In genomic region chr9:134439368-134439784, GRCh38 we compare ENCODE assay signal across 17 cellular contexts.
DNase-seq lines count a peak whose midpoint lies in the region; ATAC-seq and TF ChIP-seq lines count a peak whose summit lies in the region.
"Had no signal": no experiment of that assay in that cellular context is flagged by ENCODE, and none has a peak within 500 bp of the region (broad histone marks: within the 10 kb centered on the region; RNA-seq: fewer than 3 reads in every experiment).

No MANE protein-coding gene starts in this region.

- intact Hi-C loops in left cardiac atrium (cut with DNase I), result no loop called here
- intact Hi-C loops in dendritic cell treated with granulocyte-macrophage colony-stimulating factor and Interleukin-4, amounts not matched to agents 40 ng/mL and 50 ng/mL, for 4 days (cut with micrococcal nuclease), result no loop called here

- H3K9me3 ChIP-seq in cardiac muscle cell (ENCODE audit: low read depth) (no peaks in the 10 kb centered on the region), neural progenitor cell (ENCODE audit: low read depth) (no peaks in the 10 kb centered on the region), T-helper 17 cell (ENCODE audit: control insufficient read depth, low read length, poor library complexity, severe bottlenecking) (no peaks in the 10 kb centered on the region)

- peaks cover 4% of the 10 kb centered on the region for H3F3A ChIP-seq in neural progenitor cell (ENCODE audit: low read depth)

- no peak overlapping the region for H3K9ac ChIP-seq in neural progenitor cell

- TF ChIP-seq CTCF in cardiac muscle cell (IDR thresholded peaks at IDR 0.05; ENCODE audit: low read depth, low read length) (no peak), neural progenitor cell (IDR thresholded peaks at IDR 0.05) (no peak)

- peaks cover 4% of the 10 kb centered on the region for H4K20me1 ChIP-seq in neural progenitor cell (ENCODE audit: low read depth)

- peaks cover 78% of the 10 kb centered on the region for H3K4me1 Mint-ChIP-seq in dendritic cell treated with granulocyte-macrophage colony-stimulating factor and Interleukin-4, amounts not matched to agents 40 ng/mL and 50 ng/mL, for 4 days (ENCODE audit: low read depth)
- peaks cover 44% of the 10 kb centered on the region for H3K4me1 Mint-ChIP-seq in neural progenitor cell
- H3K4me1 Mint-ChIP-seq in T-helper 17 cell, result peaks cover 11% of the 10 kb centered on the region

- no peaks in the 10 kb centered on the region for H3K27me3 ChIP-seq in cardiac muscle cell
- H3K27me3 ChIP-seq in neural progenitor cell, result no peaks in the 10 kb centered on the region

- no peak overlapping the region for H3K4me3 Mint-ChIP-seq in dendritic cell treated with granulocyte-macrophage colony-stimulating factor and Interleukin-4, amounts not matched to agents 40 ng/mL and 50 ng/mL, for 4 days
- H3K4me3 Mint-ChIP-seq in neural progenitor cell (no peak overlapping the region), T-helper 17 cell (no peak overlapping the region)

- peak overlapping the region; percentile 73 for H3K27ac Mint-ChIP-seq in dendritic cell treated with granulocyte-macrophage colony-stimulating factor and Interleukin-4, amounts not matched to agents 40 ng/mL and 50 ng/mL, for 4 days
- H3K27ac Mint-ChIP-seq in neural progenitor cell (peak overlapping the region; percentile 37), T-helper 17 cell (no peak overlapping the region)

- no peak for ATAC-seq in left cardiac atrium
- ATAC-seq in T-helper 17 cell, result no peak

- peaks cover 73% of the 10 kb centered on the region for H3K36me3 Mint-ChIP-seq in dendritic cell treated with granulocyte-macrophage colony-stimulating factor and Interleukin-4, amounts not matched to agents 40 ng/mL and 50 ng/mL, for 4 days (ENCODE audit: low read depth)
- H3K36me3 Mint-ChIP-seq in neural progenitor cell (peaks cover 6% of the 10 kb centered on the region), T-helper 17 cell (ENCODE audit: low read depth) (no peaks in the 10 kb centered on the region)

- no peaks in the 10 kb centered on the region for H3K9me3 Mint-ChIP-seq in dendritic cell treated with granulocyte-macrophage colony-stimulating factor and Interleukin-4, amounts not matched to agents 40 ng/mL and 50 ng/mL, for 4 days
- no peaks in the 10 kb centered on the region for H3K9me3 Mint-ChIP-seq in neural progenitor cell

- no peak for DNase-seq in cardiac muscle cell (ENCODE audit: low read depth in 1 of 2, low spot score in 1 of 2)
- DNase-seq in left cardiac atrium, result no peak
- DNase-seq in neural progenitor cell (ENCODE audit: low spot score), result no peak
- no peak for DNase-seq in stimulated activated CD8-positive, alpha-beta memory T cell treated with anti-CD3 and anti-CD28 coated beads, Interleukin-4, amount 100 ng/mL, for 48 hours
- no peak for DNase-seq in NCI-H2171 (lab: John Stamatoyannopoulos, UW)
- DNase-seq in T-helper 1 cell, result no peak
- no peak for DNase-seq in T-helper 17 cell
- DNase-seq: H7, Karpas-422, NCI-H1105 treated with DMSO at 0.1 percent for 48 hours, NCI-H187 treated with DMSO at 0.1 percent for 48 hours, NCI-H446 treated with DMSO at 0.1 percent for 48 hours, NCI-H774, PC-9, SHP77 treated with DMSO at 0.1 percent for 48 hours had no signal

- H3K4me1 ChIP-seq in cardiac muscle cell (ENCODE audit: low read depth) (peaks cover 31% of the 10 kb centered on the region), neural progenitor cell (peaks cover 24% of the 10 kb centered on the region)

- no peak overlapping the region for H3K4me2 ChIP-seq in neural progenitor cell
- H3K4me2 ChIP-seq: PC-9 had no signal

- H3K79me2 ChIP-seq in neural progenitor cell (ENCODE audit: low read depth), result no peaks in the 10 kb centered on the region

- no peak overlapping the region for H2AFZ ChIP-seq in neural progenitor cell (replicated peaks)
- H2AFZ ChIP-seq: PC-9 had no signal

- H3K27ac ChIP-seq in cardiac muscle cell, result peak overlapping the region; percentile 55
- no peak overlapping the region for H3K27ac ChIP-seq in neural progenitor cell
- H3K27ac ChIP-seq: 22Rv1, PC-9 had no signal

- H3K27me3 Mint-ChIP-seq in dendritic cell treated with granulocyte-macrophage colony-stimulating factor and Interleukin-4, amounts not matched to agents 40 ng/mL and 50 ng/mL, for 4 days, result no peaks in the 10 kb centered on the region
- H3K27me3 Mint-ChIP-seq in neural progenitor cell (ENCODE audit: insufficient read depth, low read depth) (peaks cover 4% of the 10 kb centered on the region), T-helper 17 cell (peaks cover 17% of the 10 kb centered on the region)

- H3K36me3 ChIP-seq in cardiac muscle cell, result peaks cover 2% of the 10 kb centered on the region
- no peaks in the 10 kb centered on the region for H3K36me3 ChIP-seq in neural progenitor cell

- H3K4me3 ChIP-seq in cardiac muscle cell, result no peak overlapping the region
- no peak overlapping the region for H3K4me3 ChIP-seq in neural progenitor cell
- H3K4me3 ChIP-seq: PC-9 had no signal
